Comparison of ENCODE assay signal across 9 cellular contexts in the genomic region with DNA sequence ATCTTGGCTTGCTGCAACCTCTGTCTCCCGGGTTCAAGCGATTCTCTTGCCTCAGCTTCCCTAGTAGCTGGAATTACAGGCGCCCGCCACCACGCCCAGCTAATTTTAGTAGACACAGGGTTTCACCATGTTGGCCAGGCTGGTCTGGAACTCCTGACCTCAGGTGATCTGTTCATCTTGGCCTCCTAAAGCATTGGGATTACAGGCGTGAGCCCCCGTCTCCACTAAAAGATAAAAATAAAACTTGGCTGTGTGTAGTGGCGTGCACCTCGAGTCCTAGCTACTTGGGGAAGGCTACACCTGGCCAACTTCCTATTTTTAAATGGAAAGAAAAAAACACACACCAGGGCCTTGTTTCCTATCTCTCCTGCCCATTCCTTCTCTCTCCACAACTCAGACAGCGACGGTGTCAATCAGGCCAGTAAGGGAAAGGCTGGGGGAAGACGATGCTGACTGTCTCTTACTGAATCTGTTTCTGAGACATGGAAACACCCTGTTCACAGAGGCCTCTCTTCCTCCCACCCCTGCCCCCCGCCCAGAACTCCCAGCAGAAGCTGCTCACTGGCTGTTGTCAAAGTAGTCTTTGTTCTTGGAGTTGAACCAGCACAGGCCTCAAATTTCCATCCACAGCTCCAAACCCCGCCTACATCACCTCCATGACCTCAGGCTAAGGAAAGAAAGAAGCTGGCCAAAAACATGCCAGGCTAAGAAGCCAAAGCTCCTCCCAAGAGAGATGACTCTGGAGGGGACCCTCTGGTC.
A peak's percentile ranks its signal among the peaks of the same experiment; 100 is the strongest.
DNase-seq lines count a peak whose midpoint lies in the region; ATAC-seq and TF ChIP-seq lines count a peak whose summit lies in the region.
"Had no signal": no experiment of that assay in that cellular context is flagged by ENCODE, and none has a peak within 500 bp of the region (broad histone marks: within the 10 kb centered on the region; RNA-seq: fewer than 3 reads in every experiment).

No MANE protein-coding gene starts in this region.

- H3K9me3 ChIP-seq in body of pancreas: no peaks in the 10 kb centered on the region
- H3K9me3 ChIP-seq in CD8-positive, alpha-beta memory T cell (ENCODE audit: low read length): no peaks in the 10 kb centered on the region
- H3K9me3 ChIP-seq in CD8-positive, alpha-beta T cell (ENCODE audit: low read length): no peaks in the 10 kb centered on the region

- peak overlapping the region in 1 of 8 donors; percentile 84 for H3K27ac Mint-ChIP-seq in CD8-positive, alpha-beta memory T cell
- no peak overlapping the region for H3K27ac Mint-ChIP-seq in CD8-positive, alpha-beta T cell
- H3K27ac Mint-ChIP-seq: stimulated activated naive CD8-positive, alpha-beta T cell treated with anti-CD3 and anti-CD28 coated beads, Interleukin-15, Interleukin-2, amounts not matched to agents 100 ng/mL and 50 ng/mL, for 24 hours had no signal

- H3K27me3 ChIP-seq in body of pancreas: no peaks in the 10 kb centered on the region
- H3K27me3 ChIP-seq in CD8-positive, alpha-beta memory T cell (ENCODE audit: insufficient read depth, low read length, poor library complexity, severe bottlenecking): no peaks in the 10 kb centered on the region
- no peaks in the 10 kb centered on the region for H3K27me3 ChIP-seq in CD8-positive, alpha-beta T cell (ENCODE audit: insufficient read depth, low read length)

- no peak for TF ChIP-seq CTCF in body of pancreas (IDR thresholded peaks at IDR 0.05)
- no peak for TF ChIP-seq CTCF in GM13977 (IDR thresholded peaks at IDR 0.05; ENCODE audit: extremely low read depth, insufficient read depth, missing control alignments)
- no peak for TF ChIP-seq CTCF in CD8-positive, alpha-beta T cell (IDR thresholded peaks at IDR 0.05)

- 27 to 34% methylated on average over 12 to 14 of the region's 14 CpGs for WGBS in body of pancreas, 2 donors

- H3K9me3 Mint-ChIP-seq in CD8-positive, alpha-beta memory T cell: no peaks in the 10 kb centered on the region
- H3K9me3 Mint-ChIP-seq in CD8-positive, alpha-beta T cell: no peaks in the 10 kb centered on the region
- H3K9me3 Mint-ChIP-seq: stimulated activated naive CD8-positive, alpha-beta T cell treated with anti-CD3 and anti-CD28 coated beads, Interleukin-15, Interleukin-2, amounts not matched to agents 100 ng/mL and 50 ng/mL, for 24 hours had no signal

- H3K27ac ChIP-seq in body of pancreas (peak overlapping the region; percentile 85 to 88 (median 86)), skin epidermis (peak overlapping the region in 18 of 21 experiments; percentile 22 to 78 (median 56))
- no peak overlapping the region for H3K27ac ChIP-seq in CD8-positive, alpha-beta memory T cell (ENCODE audit: low read depth, low read length)
- H3K27ac ChIP-seq in CD8-positive, alpha-beta T cell (ENCODE audit: low read depth, low read length): no peak overlapping the region

- ATAC-seq in body of pancreas: peak; percentile 74
- ATAC-seq in HG02763 (IDR thresholded peaks at IDR 0.05; ENCODE audit: unreplicated experiment): no peak
- no peak for ATAC-seq in CD8-positive, alpha-beta T cell

- H3K36me3 ChIP-seq in body of pancreas (replicated peaks in 1 of 2; ENCODE audit: insufficient read depth in 1 of 2, low read depth in 2 of 2): no peaks in the 10 kb centered on the region
- H3K36me3 ChIP-seq in CD8-positive, alpha-beta memory T cell (ENCODE audit: insufficient read depth, low read length): no peaks in the 10 kb centered on the region
- H3K36me3 ChIP-seq in CD8-positive, alpha-beta T cell (ENCODE audit: insufficient read depth, low read length): no peaks in the 10 kb centered on the region

- H3K4me3 ChIP-seq in body of pancreas (no peak overlapping the region), skin epidermis (no peak overlapping the region)
- H3K4me3 ChIP-seq in CD8-positive, alpha-beta memory T cell (ENCODE audit: low read length): no peak overlapping the region
- H3K4me3 ChIP-seq in CD8-positive, alpha-beta T cell (ENCODE audit: low read depth, low read length): no peak overlapping the region

- no peak overlapping the region for H3K4me3 Mint-ChIP-seq in CD8-positive, alpha-beta memory T cell
- H3K4me3 Mint-ChIP-seq in CD8-positive, alpha-beta T cell: no peak overlapping the region
- H3K4me3 Mint-ChIP-seq: stimulated activated naive CD8-positive, alpha-beta T cell treated with anti-CD3 and anti-CD28 coated beads, Interleukin-15, Interleukin-2, amounts not matched to agents 100 ng/mL and 50 ng/mL, for 24 hours had no signal

- peaks cover 80% of the 10 kb centered on the region for H3K4me1 ChIP-seq in body of pancreas
- H3K4me1 ChIP-seq in CD8-positive, alpha-beta memory T cell (ENCODE audit: insufficient read depth, low read length): no peaks in the 10 kb centered on the region
- H3K4me1 ChIP-seq in CD8-positive, alpha-beta T cell (ENCODE audit: insufficient read depth, low read length): no peaks in the 10 kb centered on the region

- CTCF ChIA-PET in CD8-positive, alpha-beta memory T cell (lab: Charles Lee): no interaction called here
- CTCF ChIA-PET in CD8-positive, alpha-beta T cell (lab: Charles Lee): interaction anchor here (2.1 kb wide), 1 partner anchor 98 kb away, joined by 8 read pairs; no protein-coding TSS in a partner anchor

- TF ChIP-seq POLR2A in body of pancreas (IDR thresholded peaks at IDR 0.05): peak in 2 of 3 donors; percentile 40 to 44

- in situ Hi-C loops in GM13977 (cut with MboI; ENCODE audit: low pct_unique_long_range_greater_than_20kb, low sequenced_read_pairs, unreplicated experiment): no loop called here

- POLR2A ChIA-PET in CD8-positive, alpha-beta memory T cell (lab: Charles Lee): interaction anchor here (0.6 kb wide), 1 partner anchor 90 kb away, joined by 3 read pairs; no protein-coding TSS in a partner anchor
- POLR2A ChIA-PET in CD8-positive, alpha-beta T cell (lab: Charles Lee): no interaction called here

- peak; percentile 19 for DNase-seq in HT-29 (ENCODE audit: low spot score)
- peak; percentile 80 to 94 (median 88) for DNase-seq in body of pancreas
- peak; percentile 68 for DNase-seq in iPS-NIHi11 (ENCODE audit: low spot score)
- no peak for DNase-seq in CD8-positive, alpha-beta memory T cell
- no peak for DNase-seq in GM13977 (ENCODE audit: low spot score)
- no peak for DNase-seq in CD8-positive, alpha-beta T cell

- intact Hi-C loops in body of pancreas (cut with DNase I): no loop called here
- intact Hi-C loops in CD8-positive, alpha-beta T cell (cut with DNase I, micrococcal nuclease): no loop called here

- peaks cover 20 to 23% of the 10 kb centered on the region in 2 donors for H3K27me3 Mint-ChIP-seq in CD8-positive, alpha-beta memory T cell
- peaks cover 27% of the 10 kb centered on the region for H3K27me3 Mint-ChIP-seq in CD8-positive, alpha-beta T cell (ENCODE audit: low read depth)

- H3K36me3 Mint-ChIP-seq in CD8-positive, alpha-beta memory T cell: no peaks in the 10 kb centered on the region
- H3K36me3 Mint-ChIP-seq in CD8-positive, alpha-beta T cell: no peaks in the 10 kb centered on the region

- peaks cover 2 to 4% (median 4%) of the 10 kb centered on the region in 3 donors for H3K4me1 Mint-ChIP-seq in CD8-positive, alpha-beta memory T cell
- peaks cover 4% of the 10 kb centered on the region for H3K4me1 Mint-ChIP-seq in CD8-positive, alpha-beta T cell (ENCODE audit: low read depth)

Comparison
In these comparisons a context has a peak if more than half of its experiments do, and no peak if none do; other contexts are left out.
1. DNase-seq: peak in HT-29 (single experiment), body of pancreas (4 of 4) and iPS-NIHi11 (single experiment); none in CD8-positive, alpha-beta memory T cell (0 of 5), GM13977 (single experiment) and CD8-positive, alpha-beta T cell (0 of 7).
2. H3K27ac ChIP-seq: peak in body of pancreas (4 of 4) and skin epidermis (18 of 21); none in CD8-positive, alpha-beta memory T cell (single experiment) and CD8-positive, alpha-beta T cell (single experiment).